In the genomic region with DNA sequence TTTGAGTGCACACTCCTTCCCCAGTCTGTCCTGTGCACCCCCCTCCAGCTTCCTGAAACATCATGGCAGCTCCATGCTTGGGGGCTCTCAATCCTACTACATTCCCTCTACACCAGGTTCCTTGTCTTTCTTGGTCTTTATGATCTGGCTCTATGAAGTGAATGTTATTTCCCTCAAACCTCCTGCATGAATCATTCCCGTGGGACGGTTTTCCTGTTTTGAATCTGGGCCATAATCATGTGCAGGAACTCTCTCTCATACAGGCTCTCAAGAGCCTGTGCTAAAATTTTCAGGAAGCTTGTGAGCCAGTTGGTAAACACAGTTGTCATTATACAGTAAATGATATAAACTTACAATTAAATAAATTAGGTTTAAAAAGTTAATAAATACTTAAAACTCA, we compare ENCODE assay signal across 21 cellular contexts.
DNase-seq lines count a peak whose midpoint lies in the region; ATAC-seq, FAIRE-seq and TF ChIP-seq lines count a peak whose summit lies in the region.
"Had no signal": no experiment of that assay in that cellular context is flagged by ENCODE, and none has a peak within 500 bp of the region (broad histone marks: within the 10 kb centered on the region; RNA-seq: fewer than 3 reads in every experiment).

No MANE protein-coding gene starts in this region.

- H3K4me3 ChIP-seq in MG63: no peak overlapping the region
- H3K4me3 ChIP-seq: testis had no signal

- POLR2A ChIA-PET in WTC11 (lab: Charles Lee): no interaction called here

- H3K4me1 Mint-ChIP-seq in mesothelial cell of epicardium (peaks cover 13% of the 10 kb centered on the region), WTC11 (peaks cover 4% of the 10 kb centered on the region)

- H3K27me3 ChIP-seq in MG63: no peaks in the 10 kb centered on the region
- H3K27me3 ChIP-seq: testis had no signal

- CTCF ChIA-PET in WTC11 (lab: Charles Lee): interaction anchor here (2.0 kb wide), 1 partner anchor 74 kb away, joined by 5 read pairs; no protein-coding TSS in a partner anchor

- H3K4me3 Mint-ChIP-seq in mesothelial cell of epicardium (no peak overlapping the region), WTC11 (no peak overlapping the region)

- H3K36me3 Mint-ChIP-seq in mesothelial cell of epicardium (no peaks in the 10 kb centered on the region), WTC11 (no peaks in the 10 kb centered on the region)

- no peak for ATAC-seq in GM18511 (IDR thresholded peaks at IDR 0.05; ENCODE audit: unreplicated experiment)
- no peak for ATAC-seq in GM19397 (IDR thresholded peaks at IDR 0.05; ENCODE audit: unreplicated experiment)
- ATAC-seq in WTC11: no peak
- ATAC-seq: foreskin keratinocyte, left colon had no signal

- H3K27ac Mint-ChIP-seq in mesothelial cell of epicardium: no peak overlapping the region
- no peak overlapping the region for H3K27ac Mint-ChIP-seq in WTC11

- H3K36me3 ChIP-seq in MG63: no peaks in the 10 kb centered on the region

- DNase-seq in AG20443 (ENCODE audit: low spot score) (peak; percentile 29), MG63 (peak; percentile 13), lung microvascular endothelial cell (ENCODE audit: low read depth in 2 of 2) (peak; percentile 69 to 72), mesothelial cell of epicardium (ENCODE audit: low spot score in 2 of 2, unreplicated experiment in 2 of 2) (no peak), WTC11 (ENCODE audit: low spot score) (no peak)
- DNase-seq: activated CD4-positive, alpha-beta T cell treated with anti-CD3 and anti-CD28 coated beads for 48 hours; activated effector memory CD4-positive, alpha-beta T cell treated with anti-CD3 and anti-CD28 coated beads, Interleukin-2, amount 50 U/mL, for 16 hours; amniotic stem cell; DND-41; foreskin keratinocyte; KBM-7; left colon; NCI-H1092; NCI-H2081 treated with DMSO at 0.1 percent for 48 hours; NCI-H524; Right ventricle myocardium superior; SW 1271; testis had no signal

- H3K9me3 Mint-ChIP-seq in mesothelial cell of epicardium (no peaks in the 10 kb centered on the region), WTC11 (peaks cover 3% of the 10 kb centered on the region)

- peak; percentile 15 for FAIRE-seq in endometrium (lab: Jason Lieb, UNC)

- no peaks in the 10 kb centered on the region for H3K27me3 Mint-ChIP-seq in mesothelial cell of epicardium (ENCODE audit: low read depth)
- H3K27me3 Mint-ChIP-seq in WTC11 (ENCODE audit: low read depth): peaks cover 4% of the 10 kb centered on the region

- H3K9me3 ChIP-seq in MG63: no peaks in the 10 kb centered on the region; the same call in 1 of the 2 replicates
- H3K9me3 ChIP-seq: testis had no signal

- TF ChIP-seq CTCF in mesothelial cell of epicardium (IDR thresholded peaks at IDR 0.05; ENCODE audit: unreplicated experiment) (no peak), WTC11 (IDR thresholded peaks at IDR 0.05) (no peak)

TF ChIP-seq in WTC11, 78 proteins besides CTCF, POLR2A, EP300 and RAD21:
- TF ChIP-seq SMAD4 (CRISPR knock-in tag; IDR thresholded peaks at IDR 0.05) (no peak), MYBL2 (CRISPR knock-in tag; IDR thresholded peaks at IDR 0.05) (no peak), SOX15 (CRISPR knock-in tag; IDR thresholded peaks at IDR 0.05) (no peak), NFATC4 (CRISPR knock-in tag; IDR thresholded peaks at IDR 0.05) (no peak), ZNF423 (CRISPR knock-in tag; IDR thresholded peaks at IDR 0.05) (no peak), ESRRA (CRISPR knock-in tag; IDR thresholded peaks at IDR 0.05; ENCODE audit: borderline replicate concordance) (no peak), FOXK1 (CRISPR knock-in tag; IDR thresholded peaks at IDR 0.05) (no peak), SP1 (CRISPR knock-in tag; conservative IDR thresholded peaks at IDR 0.05) (no peak), GRHL2 (CRISPR knock-in tag; IDR thresholded peaks at IDR 0.05; ENCODE audit: insufficient replicate concordance, severe bottlenecking) (no peak), ZNF232 (CRISPR knock-in tag; IDR thresholded peaks at IDR 0.05) (no peak), GTF2I (CRISPR knock-in tag; conservative IDR thresholded peaks at IDR 0.05) (no peak), ZNF671 (CRISPR knock-in tag; IDR thresholded peaks at IDR 0.05) (no peak), ZNF138 (CRISPR knock-in tag; conservative IDR thresholded peaks at IDR 0.05) (no peak)
- TF ChIP-seq, protein P1, sequence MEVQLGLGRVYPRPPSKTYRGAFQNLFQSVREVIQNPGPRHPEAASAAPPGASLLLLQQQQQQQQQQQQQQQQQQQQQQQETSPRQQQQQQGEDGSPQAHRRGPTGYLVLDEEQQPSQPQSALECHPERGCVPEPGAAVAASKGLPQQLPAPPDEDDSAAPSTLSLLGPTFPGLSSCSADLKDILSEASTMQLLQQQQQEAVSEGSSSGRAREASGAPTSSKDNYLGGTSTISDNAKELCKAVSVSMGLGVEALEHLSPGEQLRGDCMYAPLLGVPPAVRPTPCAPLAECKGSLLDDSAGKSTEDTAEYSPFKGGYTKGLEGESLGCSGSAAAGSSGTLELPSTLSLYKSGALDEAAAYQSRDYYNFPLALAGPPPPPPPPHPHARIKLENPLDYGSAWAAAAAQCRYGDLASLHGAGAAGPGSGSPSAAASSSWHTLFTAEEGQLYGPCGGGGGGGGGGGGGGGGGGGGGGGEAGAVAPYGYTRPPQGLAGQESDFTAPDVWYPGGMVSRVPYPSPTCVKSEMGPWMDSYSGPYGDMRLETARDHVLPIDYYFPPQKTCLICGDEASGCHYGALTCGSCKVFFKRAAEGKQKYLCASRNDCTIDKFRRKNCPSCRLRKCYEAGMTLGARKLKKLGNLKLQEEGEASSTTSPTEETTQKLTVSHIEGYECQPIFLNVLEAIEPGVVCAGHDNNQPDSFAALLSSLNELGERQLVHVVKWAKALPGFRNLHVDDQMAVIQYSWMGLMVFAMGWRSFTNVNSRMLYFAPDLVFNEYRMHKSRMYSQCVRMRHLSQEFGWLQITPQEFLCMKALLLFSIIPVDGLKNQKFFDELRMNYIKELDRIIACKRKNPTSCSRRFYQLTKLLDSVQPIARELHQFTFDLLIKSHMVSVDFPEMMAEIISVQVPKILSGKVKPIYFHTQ (CRISPR knock-in tag; IDR thresholded peaks at IDR 0.05): no peak
- TF ChIP-seq, protein P2, sequence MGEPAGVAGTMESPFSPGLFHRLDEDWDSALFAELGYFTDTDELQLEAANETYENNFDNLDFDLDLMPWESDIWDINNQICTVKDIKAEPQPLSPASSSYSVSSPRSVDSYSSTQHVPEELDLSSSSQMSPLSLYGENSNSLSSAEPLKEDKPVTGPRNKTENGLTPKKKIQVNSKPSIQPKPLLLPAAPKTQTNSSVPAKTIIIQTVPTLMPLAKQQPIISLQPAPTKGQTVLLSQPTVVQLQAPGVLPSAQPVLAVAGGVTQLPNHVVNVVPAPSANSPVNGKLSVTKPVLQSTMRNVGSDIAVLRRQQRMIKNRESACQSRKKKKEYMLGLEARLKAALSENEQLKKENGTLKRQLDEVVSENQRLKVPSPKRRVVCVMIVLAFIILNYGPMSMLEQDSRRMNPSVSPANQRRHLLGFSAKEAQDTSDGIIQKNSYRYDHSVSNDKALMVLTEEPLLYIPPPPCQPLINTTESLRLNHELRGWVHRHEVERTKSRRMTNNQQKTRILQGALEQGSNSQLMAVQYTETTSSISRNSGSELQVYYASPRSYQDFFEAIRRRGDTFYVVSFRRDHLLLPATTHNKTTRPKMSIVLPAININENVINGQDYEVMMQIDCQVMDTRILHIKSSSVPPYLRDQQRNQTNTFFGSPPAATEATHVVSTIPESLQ (CRISPR knock-in tag; IDR thresholded peaks at IDR 0.05): no peak
- TF ChIP-seq, protein P3, sequence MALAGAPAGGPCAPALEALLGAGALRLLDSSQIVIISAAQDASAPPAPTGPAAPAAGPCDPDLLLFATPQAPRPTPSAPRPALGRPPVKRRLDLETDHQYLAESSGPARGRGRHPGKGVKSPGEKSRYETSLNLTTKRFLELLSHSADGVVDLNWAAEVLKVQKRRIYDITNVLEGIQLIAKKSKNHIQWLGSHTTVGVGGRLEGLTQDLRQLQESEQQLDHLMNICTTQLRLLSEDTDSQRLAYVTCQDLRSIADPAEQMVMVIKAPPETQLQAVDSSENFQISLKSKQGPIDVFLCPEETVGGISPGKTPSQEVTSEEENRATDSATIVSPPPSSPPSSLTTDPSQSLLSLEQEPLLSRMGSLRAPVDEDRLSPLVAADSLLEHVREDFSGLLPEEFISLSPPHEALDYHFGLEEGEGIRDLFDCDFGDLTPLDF (CRISPR knock-in tag; IDR thresholded peaks at IDR 0.05): no peak
- TF ChIP-seq, protein P4, sequence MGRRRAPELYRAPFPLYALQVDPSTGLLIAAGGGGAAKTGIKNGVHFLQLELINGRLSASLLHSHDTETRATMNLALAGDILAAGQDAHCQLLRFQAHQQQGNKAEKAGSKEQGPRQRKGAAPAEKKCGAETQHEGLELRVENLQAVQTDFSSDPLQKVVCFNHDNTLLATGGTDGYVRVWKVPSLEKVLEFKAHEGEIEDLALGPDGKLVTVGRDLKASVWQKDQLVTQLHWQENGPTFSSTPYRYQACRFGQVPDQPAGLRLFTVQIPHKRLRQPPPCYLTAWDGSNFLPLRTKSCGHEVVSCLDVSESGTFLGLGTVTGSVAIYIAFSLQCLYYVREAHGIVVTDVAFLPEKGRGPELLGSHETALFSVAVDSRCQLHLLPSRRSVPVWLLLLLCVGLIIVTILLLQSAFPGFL (CRISPR knock-in tag; IDR thresholded peaks at IDR 0.05; ENCODE audit: borderline replicate concordance): no peak
- TF ChIP-seq, protein P5, sequence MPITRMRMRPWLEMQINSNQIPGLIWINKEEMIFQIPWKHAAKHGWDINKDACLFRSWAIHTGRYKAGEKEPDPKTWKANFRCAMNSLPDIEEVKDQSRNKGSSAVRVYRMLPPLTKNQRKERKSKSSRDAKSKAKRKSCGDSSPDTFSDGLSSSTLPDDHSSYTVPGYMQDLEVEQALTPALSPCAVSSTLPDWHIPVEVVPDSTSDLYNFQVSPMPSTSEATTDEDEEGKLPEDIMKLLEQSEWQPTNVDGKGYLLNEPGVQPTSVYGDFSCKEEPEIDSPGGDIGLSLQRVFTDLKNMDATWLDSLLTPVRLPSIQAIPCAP (CRISPR knock-in tag; IDR thresholded peaks at IDR 0.05): no peak
- TF ChIP-seq, protein P6, sequence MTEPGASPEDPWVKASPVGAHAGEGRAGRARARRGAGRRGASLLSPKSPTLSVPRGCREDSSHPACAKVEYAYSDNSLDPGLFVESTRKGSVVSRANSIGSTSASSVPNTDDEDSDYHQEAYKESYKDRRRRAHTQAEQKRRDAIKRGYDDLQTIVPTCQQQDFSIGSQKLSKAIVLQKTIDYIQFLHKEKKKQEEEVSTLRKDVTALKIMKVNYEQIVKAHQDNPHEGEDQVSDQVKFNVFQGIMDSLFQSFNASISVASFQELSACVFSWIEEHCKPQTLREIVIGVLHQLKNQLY (CRISPR knock-in tag; IDR thresholded peaks at IDR 0.05): no peak

Comparison
In these comparisons a context has a peak if more than half of its experiments do, and no peak if none do; other contexts are left out.
1. DNase-seq: peak in AG20443 (single experiment), MG63 (single experiment) and lung microvascular endothelial cell (2 of 2); none in mesothelial cell of epicardium (0 of 2) and WTC11 (single experiment).